In the genomic region with DNA sequence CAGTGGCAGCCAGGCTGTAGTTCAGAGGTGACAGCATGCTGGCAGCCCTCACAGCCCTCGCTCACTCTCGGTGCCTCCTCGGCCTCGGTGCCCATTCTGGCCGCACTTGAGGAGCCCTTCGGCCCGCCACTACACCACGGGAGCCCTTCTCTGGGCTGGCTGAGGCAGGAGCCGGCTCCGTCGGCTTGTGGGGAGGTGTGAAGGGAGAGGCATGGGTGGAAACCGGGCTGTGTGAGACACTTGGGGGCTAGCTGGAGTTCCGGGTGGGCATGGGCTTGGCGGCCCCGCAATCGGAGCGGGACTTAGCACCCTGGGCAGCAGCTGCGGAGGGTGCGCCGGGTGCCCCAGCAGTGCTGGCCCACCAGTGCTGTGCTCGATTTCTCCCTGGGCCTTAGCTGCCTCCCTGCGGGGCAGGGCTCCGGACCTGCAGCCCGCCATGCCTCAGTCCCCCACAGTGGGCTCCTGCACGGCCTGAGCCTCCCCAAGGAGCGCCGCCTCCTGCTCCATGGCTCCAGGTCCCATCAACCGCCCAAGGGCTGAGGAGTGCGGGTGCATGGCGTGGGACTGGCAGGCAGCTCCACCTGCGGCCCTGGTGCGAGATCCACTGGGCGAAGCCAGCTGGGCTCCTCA, we compare ENCODE assay signal across 23 cellular contexts.
"Had no signal": no experiment of that assay in that cellular context is flagged by ENCODE, and none has a peak within 500 bp of the region (broad histone marks: within the 10 kb centered on the region; RNA-seq: fewer than 3 reads in every experiment).

No MANE protein-coding gene starts in this region.

- ATAC-seq: effector memory CD8-positive, alpha-beta T cell; esophagus mucosa; foreskin keratinocyte; gastrocnemius medialis; gastroesophageal sphincter had no signal

- H3K4me1 ChIP-seq: colonic mucosa, esophagus squamous epithelium, foreskin keratinocyte, gastrocnemius medialis, gastroesophageal sphincter, heart left ventricle, heart right ventricle had no signal

- DNase-seq: colonic mucosa; cortex of kidney; dermis blood vessel endothelial cell; dorsolateral prefrontal cortex; effector CD4-positive, alpha-beta T cell; effector CD8-positive, alpha-beta T cell; effector memory CD4-positive, alpha-beta T cell; effector memory CD8-positive, alpha-beta T cell; endodermal cell; erythroblast; esophagus squamous epithelium; foreskin fibroblast; foreskin keratinocyte; foreskin melanocyte; gastrocnemius medialis; head of caudate nucleus; heart left ventricle; heart right ventricle had no signal

- H3K4me1 Mint-ChIP-seq: endodermal cell had no signal

- H3K4me3 Mint-ChIP-seq: dendritic cell treated with granulocyte-macrophage colony-stimulating factor and Interleukin-4, amounts not matched to agents 40 ng/mL and 50 ng/mL, for 4 days; effector memory CD8-positive, alpha-beta T cell; endodermal cell had no signal

- H3K27me3 ChIP-seq: colonic mucosa, esophagus squamous epithelium, foreskin keratinocyte, gastrocnemius medialis, gastroesophageal sphincter had no signal

- H3K27ac ChIP-seq: colonic mucosa, coronary artery, dorsolateral prefrontal cortex, epithelial cell of prostate, esophagus squamous epithelium, foreskin keratinocyte, gastrocnemius medialis, gastroesophageal sphincter, heart left ventricle, heart right ventricle had no signal

- H3K36me3 ChIP-seq: colonic mucosa, esophagus squamous epithelium, gastrocnemius medialis, gastroesophageal sphincter, heart left ventricle, heart right ventricle had no signal

- H3K4me3 ChIP-seq: colonic mucosa, coronary artery, dorsolateral prefrontal cortex, esophagus squamous epithelium, gastrocnemius medialis, gastroesophageal sphincter, heart left ventricle, heart right ventricle had no signal

- H3K9me3 ChIP-seq: colonic mucosa, esophagus squamous epithelium, gastrocnemius medialis, gastroesophageal sphincter had no signal

- H3K27ac Mint-ChIP-seq: dendritic cell treated with granulocyte-macrophage colony-stimulating factor and Interleukin-4, amounts not matched to agents 40 ng/mL and 50 ng/mL, for 4 days; effector memory CD8-positive, alpha-beta T cell; endodermal cell had no signal
